Comparison of ENCODE assay signal across 13 cellular contexts in genomic region chr10:34628174-34628802, GRCh38.
DNase-seq lines count a peak whose midpoint lies in the region; ATAC-seq and TF ChIP-seq lines count a peak whose summit lies in the region.
"Had no signal": no experiment of that assay in that cellular context is flagged by ENCODE, and none has a peak within 500 bp of the region (broad histone marks: within the 10 kb centered on the region; RNA-seq: fewer than 3 reads in every experiment).

No MANE protein-coding gene starts in this region.

- in situ Hi-C loops in brain microvascular endothelial cell (cut with HindIII; ENCODE audit: low pct_ligation_motif_present, low sequenced_read_pairs): no loop called here

- ATAC-seq in activated CD4-positive, alpha-beta T cell treated with anti-CD3 and anti-CD28 coated beads for 36 hours: no peak
- ATAC-seq in HG02970 (IDR thresholded peaks at IDR 0.05; ENCODE audit: low FRiP score, unreplicated experiment) (no peak), GM19397 (IDR thresholded peaks at IDR 0.05; ENCODE audit: unreplicated experiment) (no peak)

- H3K36me3 Mint-ChIP-seq in type B pancreatic cell: peaks cover 6% of the 10 kb centered on the region
- H3K36me3 Mint-ChIP-seq in activated CD4-positive, alpha-beta T cell treated with anti-CD3 and anti-CD28 coated beads for 36 hours (ENCODE audit: low read depth): no peaks in the 10 kb centered on the region
- H3K36me3 Mint-ChIP-seq: IgD-negative memory B cell had no signal

- no peak overlapping the region for H3K4me3 ChIP-seq in brain microvascular endothelial cell (ENCODE audit: low read depth, low read length)

- CTCF ChIA-PET in activated CD4-positive, alpha-beta T cell treated with anti-CD3 and anti-CD28 coated beads for 36 hours (lab: Charles Lee): interaction anchor here (1.1 kb wide), 1 partner anchor 10 kb away, joined by 5 read pairs; no protein-coding TSS in a partner anchor

- H3K4me1 Mint-ChIP-seq in type B pancreatic cell (ENCODE audit: unreplicated experiment): peaks cover 27% of the 10 kb centered on the region
- H3K4me1 Mint-ChIP-seq in activated CD4-positive, alpha-beta T cell treated with anti-CD3 and anti-CD28 coated beads for 36 hours: no peaks in the 10 kb centered on the region
- H3K4me1 Mint-ChIP-seq: IgD-negative memory B cell had no signal

- POLR2A ChIA-PET in activated CD4-positive, alpha-beta T cell treated with anti-CD3 and anti-CD28 coated beads for 36 hours (lab: Charles Lee): no interaction called here

- H3K4me3 Mint-ChIP-seq in type B pancreatic cell: no peak overlapping the region
- H3K4me3 Mint-ChIP-seq in activated CD4-positive, alpha-beta T cell treated with anti-CD3 and anti-CD28 coated beads for 36 hours: no peak overlapping the region
- H3K4me3 Mint-ChIP-seq: IgD-negative memory B cell had no signal

- no peaks in the 10 kb centered on the region for H3K36me3 ChIP-seq in brain microvascular endothelial cell (replicated peaks)

- H3K27ac ChIP-seq in brain microvascular endothelial cell: no peak overlapping the region
- H3K27ac ChIP-seq: epithelial cell of prostate had no signal

- TF ChIP-seq CTCF in brain microvascular endothelial cell (IDR thresholded peaks at IDR 0.05; ENCODE audit: low read depth, low read length, missing control alignments): no peak
- no peak for TF ChIP-seq CTCF in type B pancreatic cell (conservative IDR thresholded peaks at IDR 0.05)

- no peaks in the 10 kb centered on the region for H3K9me3 Mint-ChIP-seq in type B pancreatic cell
- no peaks in the 10 kb centered on the region for H3K9me3 Mint-ChIP-seq in activated CD4-positive, alpha-beta T cell treated with anti-CD3 and anti-CD28 coated beads for 36 hours (ENCODE audit: low read depth)
- H3K9me3 Mint-ChIP-seq: IgD-negative memory B cell had no signal

- no peaks in the 10 kb centered on the region for H3K27me3 Mint-ChIP-seq in type B pancreatic cell
- H3K27me3 Mint-ChIP-seq in activated CD4-positive, alpha-beta T cell treated with anti-CD3 and anti-CD28 coated beads for 36 hours: peaks cover 1% of the 10 kb centered on the region
- H3K27me3 Mint-ChIP-seq: progenitor cell of endocrine pancreas had no signal

- DNase-seq in NCI-H2227 (lab: John Stamatoyannopoulos, UW; ENCODE audit: unreplicated experiment): peak; percentile 31
- DNase-seq in NCI-H2227 treated with DMSO at 0.1 percent for 48 hours (lab: John Stamatoyannopoulos, UW): no peak
- DNase-seq in brain microvascular endothelial cell: peak; percentile 58
- peak; percentile 42 for DNase-seq in left kidney (ENCODE audit: low read depth, low spot score)
- DNase-seq in type B pancreatic cell (ENCODE audit: extremely low spot score, unreplicated experiment): no peak
- DNase-seq in activated CD4-positive, alpha-beta T cell treated with anti-CD3 and anti-CD28 coated beads for 36 hours: no peak
- DNase-seq: DMS79, T-helper 1 cell had no signal

- H3K27me3 ChIP-seq in brain microvascular endothelial cell (replicated peaks): no peaks in the 10 kb centered on the region

- peak overlapping the region; percentile 20 for H3K27ac Mint-ChIP-seq in type B pancreatic cell
- no peak overlapping the region for H3K27ac Mint-ChIP-seq in activated CD4-positive, alpha-beta T cell treated with anti-CD3 and anti-CD28 coated beads for 36 hours
- H3K27ac Mint-ChIP-seq: IgD-negative memory B cell, progenitor cell of endocrine pancreas had no signal

- intact Hi-C loops in activated CD4-positive, alpha-beta T cell treated with anti-CD3 and anti-CD28 coated beads for 36 hours (cut with DNase I, micrococcal nuclease): no loop called here

Comparison
In these comparisons a context has a peak if more than half of its experiments do, and no peak if none do; other contexts are left out.
1. DNase-seq: peak in NCI-H2227 (single experiment), brain microvascular endothelial cell (single experiment) and left kidney (single experiment); none in NCI-H2227 treated with DMSO at 0.1 percent for 48 hours (single experiment), type B pancreatic cell (single experiment) and activated CD4-positive, alpha-beta T cell treated with anti-CD3 and anti-CD28 coated beads for 36 hours (single experiment).